1 cellular context compared by ENCODE assay signal in genomic region chr3:13353936-13354542, GRCh38.
TF ChIP-seq lines count a peak whose summit lies in the region.

No MANE protein-coding gene starts in this region.

TF ChIP-seq in H1, 55 proteins besides CTCF, POLR2A, EP300 and RAD21:
- TF ChIP-seq CEBPB (IDR thresholded peaks at IDR 0.05; ENCODE audit: low read depth, low read length): no peak
- TF ChIP-seq SIN3A (conservative IDR thresholded peaks at IDR 0.05 in 1 of 2, IDR thresholded peaks at IDR 0.05 in 1 of 2; ENCODE audit: low read depth in 1 of 2, low read length in 2 of 2): no peak
- TF ChIP-seq CHD1 (IDR thresholded peaks at IDR 0.05; ENCODE audit: low read depth, low read length): no peak
- TF ChIP-seq RXRA (IDR thresholded peaks at IDR 0.05; ENCODE audit: insufficient read depth, low read depth, low read length): no peak
- no peak for TF ChIP-seq KDM1A (IDR thresholded peaks at IDR 0.05; ENCODE audit: borderline replicate concordance, low read length)
- no peak for TF ChIP-seq RFX5 (IDR thresholded peaks at IDR 0.05; ENCODE audit: borderline replicate concordance, low read depth, low read length)
- TF ChIP-seq SP2 (IDR thresholded peaks at IDR 0.05; ENCODE audit: low read length): no peak
- TF ChIP-seq CHD7 (IDR thresholded peaks at IDR 0.05; ENCODE audit: insufficient replicate concordance, low read length): no peak
- no peak for TF ChIP-seq PHF8 (conservative IDR thresholded peaks at IDR 0.05; ENCODE audit: low read depth, low read length)
- TF ChIP-seq CBX5 (IDR thresholded peaks at IDR 0.05; ENCODE audit: low read depth, low read length): no peak
- TF ChIP-seq TCF12 (IDR thresholded peaks at IDR 0.05; ENCODE audit: low read depth, low read length): no peak
- TF ChIP-seq NANOG (IDR thresholded peaks at IDR 0.05; ENCODE audit: insufficient read depth, low read depth, low read length, poor library complexity, severe bottlenecking): no peak
- TF ChIP-seq TBP (IDR thresholded peaks at IDR 0.05; ENCODE audit: low read depth, low read length): no peak
- no peak for TF ChIP-seq ASH2L (IDR thresholded peaks at IDR 0.05; ENCODE audit: low read length)
- no peak for TF ChIP-seq CREB1 (IDR thresholded peaks at IDR 0.05)
- no peak for TF ChIP-seq ATF2 (IDR thresholded peaks at IDR 0.05; ENCODE audit: low read length)
